12 cellular contexts compared by ENCODE assay signal in the genomic region with DNA sequence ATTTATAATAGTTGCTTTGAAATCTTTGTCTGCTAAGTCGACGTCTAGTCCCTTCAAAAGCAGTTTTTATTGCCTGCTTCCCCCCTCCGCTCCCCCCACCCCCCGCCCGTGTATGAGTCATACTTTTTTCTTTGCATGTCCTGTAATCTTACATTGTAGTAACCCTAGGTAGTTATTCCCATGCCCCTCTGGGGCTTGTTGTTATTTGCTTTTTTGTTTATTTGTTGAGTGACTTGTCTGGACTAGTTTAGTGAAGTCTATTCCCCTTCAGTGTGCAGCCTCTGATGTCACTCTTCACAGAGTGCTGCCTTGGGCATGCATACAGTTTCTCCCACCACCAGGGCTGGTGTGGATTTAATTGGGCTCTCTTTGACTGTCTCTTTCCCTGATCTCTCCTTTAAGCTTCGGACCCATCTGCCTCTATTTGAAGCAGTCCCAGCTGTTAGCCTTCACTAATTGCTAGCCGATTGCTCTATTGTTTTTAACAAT.
DNase-seq lines count a peak whose midpoint lies in the region; ATAC-seq lines count a peak whose summit lies in the region.
"Had no signal": no experiment of that assay in that cellular context is flagged by ENCODE, and none has a peak within 500 bp of the region (broad histone marks: within the 10 kb centered on the region; RNA-seq: fewer than 3 reads in every experiment).

No MANE protein-coding gene starts in this region.

- H3K9ac ChIP-seq in NT2/D1 (ENCODE audit: insufficient read length, low read depth) = no peak overlapping the region

- peaks cover 15% of the 10 kb centered on the region for H3K27me3 Mint-ChIP-seq in activated T-cell treated with anti-CD3 and anti-CD28 coated beads, Interleukin-2, amount 50 U/mL, for 24 hours
- H3K27me3 Mint-ChIP-seq: naive thymus-derived CD8-positive, alpha-beta T cell had no signal

- peaks cover 5% of the 10 kb centered on the region for H3K4me1 ChIP-seq in NT2/D1 (ENCODE audit: insufficient read depth, insufficient read length)
- H3K4me1 ChIP-seq: tibial nerve had no signal

- DNase-seq in NCI-H2171 treated with DMSO at 0.1 percent for 48 hours (lab: John Stamatoyannopoulos, UW) = peak; percentile 27
- DNase-seq in NCI-H2171 (lab: John Stamatoyannopoulos, UW) = no peak
- peak; percentile 38 for DNase-seq in NT2/D1 (ENCODE audit: low read depth, low spot score)
- DNase-seq in epidermal melanocyte (ENCODE audit: insufficient read length, low spot score) = peak; percentile 15
- peak; percentile 32 for DNase-seq in retina
- no peak for DNase-seq in activated T-cell treated with anti-CD3 and anti-CD28 coated beads, Interleukin-2, amount 50 U/mL, for 24 hours
- no peak for DNase-seq in NCI-H187 treated with DMSO at 0.1 percent for 48 hours (lab: John Stamatoyannopoulos, UW)
- DNase-seq: activated naive CD4-positive, alpha-beta T cell treated with anti-CD3 and anti-CD28 coated beads for 36 hours; naive thymus-derived CD8-positive, alpha-beta T cell had no signal

- ATAC-seq in GM19455 (IDR thresholded peaks at IDR 0.05; ENCODE audit: unreplicated experiment) = no peak
- ATAC-seq: naive thymus-derived CD8-positive, alpha-beta T cell had no signal

- no peaks in the 10 kb centered on the region for H3K36me3 ChIP-seq in NT2/D1 (ENCODE audit: insufficient read depth, insufficient read length, low read length)
- H3K36me3 ChIP-seq: tibial nerve had no signal

- H3K9me3 Mint-ChIP-seq in activated T-cell treated with anti-CD3 and anti-CD28 coated beads, Interleukin-2, amount 50 U/mL, for 24 hours = no peaks in the 10 kb centered on the region
- H3K9me3 Mint-ChIP-seq: activated naive CD4-positive, alpha-beta T cell treated with anti-CD3 and anti-CD28 coated beads for 36 hours; T-helper 1 cell treated with Interleukin-12 subunit alpha and Interleukin-12 subunit beta and Interleukin-4 antibody, amounts not matched to agents 30 μg/mL and 1 μg/mL, for 36 hours had no signal

- H3K36me3 Mint-ChIP-seq in activated T-cell treated with anti-CD3 and anti-CD28 coated beads, Interleukin-2, amount 50 U/mL, for 24 hours (ENCODE audit: low read depth) = no peaks in the 10 kb centered on the region
- H3K36me3 Mint-ChIP-seq: naive thymus-derived CD8-positive, alpha-beta T cell had no signal

- H3K27ac Mint-ChIP-seq in activated T-cell treated with anti-CD3 and anti-CD28 coated beads, Interleukin-2, amount 50 U/mL, for 24 hours = no peak overlapping the region
- H3K27ac Mint-ChIP-seq: activated naive CD4-positive, alpha-beta T cell treated with anti-CD3 and anti-CD28 coated beads for 36 hours; naive thymus-derived CD8-positive, alpha-beta T cell; T-helper 1 cell treated with Interleukin-12 subunit alpha and Interleukin-12 subunit beta and Interleukin-4 antibody, amounts not matched to agents 30 μg/mL and 1 μg/mL, for 36 hours had no signal

- no peaks in the 10 kb centered on the region for H3K4me1 Mint-ChIP-seq in activated T-cell treated with anti-CD3 and anti-CD28 coated beads, Interleukin-2, amount 50 U/mL, for 24 hours (ENCODE audit: low read depth)
- H3K4me1 Mint-ChIP-seq: naive thymus-derived CD8-positive, alpha-beta T cell had no signal

- H3K4me3 Mint-ChIP-seq in activated T-cell treated with anti-CD3 and anti-CD28 coated beads, Interleukin-2, amount 50 U/mL, for 24 hours = no peak overlapping the region
- H3K4me3 Mint-ChIP-seq: activated naive CD4-positive, alpha-beta T cell treated with anti-CD3 and anti-CD28 coated beads for 36 hours; naive thymus-derived CD8-positive, alpha-beta T cell; T-helper 1 cell treated with Interleukin-12 subunit alpha and Interleukin-12 subunit beta and Interleukin-4 antibody, amounts not matched to agents 30 μg/mL and 1 μg/mL, for 36 hours had no signal

- H3K4me3 ChIP-seq in NT2/D1 (ENCODE audit: insufficient read length, low read depth) = no peak overlapping the region
- H3K4me3 ChIP-seq: tibial nerve had no signal

- H3K9me3 ChIP-seq in NT2/D1 (ENCODE audit: insufficient read depth, low read length) = no peaks in the 10 kb centered on the region
- H3K9me3 ChIP-seq: tibial nerve had no signal

- no peaks in the 10 kb centered on the region for H3K27me3 ChIP-seq in NT2/D1 (ENCODE audit: insufficient read depth, insufficient read length)
- H3K27me3 ChIP-seq: tibial nerve had no signal

Comparison
In these comparisons a context has a peak if more than half of its experiments do, and no peak if none do; other contexts are left out.
1. DNase-seq: peak in NCI-H2171 treated with DMSO at 0.1 percent for 48 hours (single experiment), NT2/D1 (single experiment), epidermal melanocyte (single experiment) and retina (single experiment); none in NCI-H2171 (single experiment), activated T-cell treated with anti-CD3 and anti-CD28 coated beads, Interleukin-2, amount 50 U/mL, for 24 hours (single experiment) and NCI-H187 treated with DMSO at 0.1 percent for 48 hours (single experiment).